In genomic region chr2:74481961-74482800, GRCh38 we compare ENCODE assay signal across 1 cellular context.
TF ChIP-seq lines count a peak whose summit lies in the region.

No MANE protein-coding gene starts in this region.

TF ChIP-seq in HepG2, 621 proteins besides CTCF, POLR2A, EP300 and RAD21 (continued from another document and continues in another):
- no peak for TF ChIP-seq ZNF350 (CRISPR knock-in tag; IDR thresholded peaks at IDR 0.05; ENCODE audit: borderline replicate concordance, low read depth)
- no peak for TF ChIP-seq CREB1 (IDR thresholded peaks at IDR 0.05)
- TF ChIP-seq CREB1 (CRISPR knock-in tag; IDR thresholded peaks at IDR 0.05) = no peak
- 0 out of 2 replicates have a peak, but pooled peaks have one; percentile 26 for TF ChIP-seq KLF9 (CRISPR knock-in tag; IDR thresholded peaks at IDR 0.05; ENCODE audit: low read depth)
- no peak for TF ChIP-seq KLF12 (CRISPR knock-in tag; IDR thresholded peaks at IDR 0.05; ENCODE audit: borderline replicate concordance)
- no peak for TF ChIP-seq HOXA7 (CRISPR knock-in tag; IDR thresholded peaks at IDR 0.05)
- TF ChIP-seq ZNF768 (CRISPR knock-in tag; IDR thresholded peaks at IDR 0.05) = peak; percentile 57; the same call in 1 of the 2 replicates
- no peak for TF ChIP-seq TEAD3 (CRISPR knock-in tag; optimal IDR thresholded peaks at IDR 0.05; ENCODE audit: borderline replicate concordance)
- no peak for TF ChIP-seq CBX2 (IDR thresholded peaks at IDR 0.05; ENCODE audit: low read depth, low read length)
- no peak for TF ChIP-seq CBX2 (CRISPR knock-in tag; IDR thresholded peaks at IDR 0.05; ENCODE audit: low read depth)
- no peak; the same call in none of the 2 replicates for TF ChIP-seq ZFP91 (CRISPR knock-in tag; IDR thresholded peaks at IDR 0.05; ENCODE audit: borderline replicate concordance)
- TF ChIP-seq HMGXB3 (CRISPR knock-in tag; IDR thresholded peaks at IDR 0.05; ENCODE audit: borderline replicate concordance) = no peak
- TF ChIP-seq RXRB (CRISPR knock-in tag; IDR thresholded peaks at IDR 0.05; ENCODE audit: borderline replicate concordance) = no peak
- TF ChIP-seq NCOR1 (IDR thresholded peaks at IDR 0.05; ENCODE audit: borderline replicate concordance, low read length) = no peak
- no peak for TF ChIP-seq RARA (CRISPR knock-in tag; IDR thresholded peaks at IDR 0.05)
- peak; percentile 71; the same call in 1 of the 2 replicates for TF ChIP-seq ZNF33B (CRISPR knock-in tag; IDR thresholded peaks at IDR 0.05)
- 0 out of 2 replicates have a peak, but pooled peaks have one; percentile 75 for TF ChIP-seq NFIB (CRISPR knock-in tag; IDR thresholded peaks at IDR 0.05; ENCODE audit: borderline replicate concordance)
- TF ChIP-seq NR3C1 (CRISPR knock-in tag; IDR thresholded peaks at IDR 0.05) = no peak
- TF ChIP-seq HNRNPK (IDR thresholded peaks at IDR 0.05; ENCODE audit: low read depth, low read length, poor library complexity, severe bottlenecking) = no peak
- no peak for TF ChIP-seq MIXL1 (CRISPR knock-in tag; IDR thresholded peaks at IDR 0.05)
- TF ChIP-seq RFX5 (IDR thresholded peaks at IDR 0.05; ENCODE audit: low read depth, low read length) = no peak
- TF ChIP-seq ZNF432 (CRISPR knock-in tag; IDR thresholded peaks at IDR 0.05; ENCODE audit: borderline replicate concordance) = no peak
- no peak; the same call in 1 of the 2 replicates for TF ChIP-seq THAP9 (CRISPR knock-in tag; IDR thresholded peaks at IDR 0.05; ENCODE audit: borderline replicate concordance)
- peak; percentile 97; the same call in 1 of the 2 replicates for TF ChIP-seq UBTF (CRISPR knock-in tag; IDR thresholded peaks at IDR 0.05)
- no peak for TF ChIP-seq KLF13 (CRISPR knock-in tag; IDR thresholded peaks at IDR 0.05)
- peak; percentile 34; the same call in 1 of the 2 replicates for TF ChIP-seq CERS6 (CRISPR knock-in tag; IDR thresholded peaks at IDR 0.05)
- no peak; the same call in 1 of the 2 replicates for TF ChIP-seq DZIP1 (CRISPR knock-in tag; IDR thresholded peaks at IDR 0.05)
- TF ChIP-seq MTERF4 (CRISPR knock-in tag; IDR thresholded peaks at IDR 0.05) = peak; percentile 61
- peak; percentile 85 for TF ChIP-seq ZNF292 (CRISPR knock-in tag; IDR thresholded peaks at IDR 0.05; ENCODE audit: borderline replicate concordance, low read depth)
- TF ChIP-seq ZNF549 (CRISPR knock-in tag; IDR thresholded peaks at IDR 0.05) = no peak
- no peak; the same call in 1 of the 2 replicates for TF ChIP-seq ZNF788 (CRISPR knock-in tag; IDR thresholded peaks at IDR 0.05; ENCODE audit: borderline replicate concordance)
- TF ChIP-seq MAX (IDR thresholded peaks at IDR 0.05) = peak; percentile 85
- TF ChIP-seq CHCHD3 (CRISPR knock-in tag; IDR thresholded peaks at IDR 0.05) = 0 out of 2 replicates have a peak, but pooled peaks have one; percentile 59
